9 cellular contexts compared by ENCODE assay signal in genomic region chr1:47444578-47445465, GRCh38. TPM values are rescaled to one million over a fixed set of nuclear protein-coding genes. Genes with fewer than 3 reads are reported as not detected.
DNase-seq lines count a peak whose midpoint lies in the region; ATAC-seq and TF ChIP-seq lines count a peak whose summit lies in the region.
"Had no signal": no experiment of that assay in that cellular context is flagged by ENCODE, and none has a peak within 500 bp of the region (broad histone marks: within the 10 kb centered on the region; RNA-seq: fewer than 3 reads in every experiment).

No MANE protein-coding gene starts in this region.

- ATAC-seq in effector memory CD8-positive, alpha-beta T cell (replicated peaks): peak; percentile 55

- TF ChIP-seq CTCF in neural progenitor cell (IDR thresholded peaks at IDR 0.05) (no peak), GM10248 (IDR thresholded peaks at IDR 0.05; ENCODE audit: control extremely low read depth, extremely low read depth, low read depth, missing control alignments) (no peak)

- CTCF ChIA-PET in CD8-positive, alpha-beta memory T cell (lab: Charles Lee): interaction anchor here (1.2 kb wide), 1 partner anchor 9 kb away, joined by 8 read pairs; no protein-coding TSS in a partner anchor
- CTCF ChIA-PET in GM10248 (lab: Yijun Ruan, JAX): interaction anchor here (0.9 to 1.1 kb wide), 2 partner anchors 8 to 13 kb away, joined by 3 to 4 read pairs; no protein-coding TSS in a partner anchor

- peaks cover 76% of the 10 kb centered on the region for H3K27me3 ChIP-seq in CD8-positive, alpha-beta memory T cell (ENCODE audit: insufficient read depth, low read length, poor library complexity, severe bottlenecking)
- peaks cover 100% of the 10 kb centered on the region for H3K27me3 ChIP-seq in neural progenitor cell

- POLR2A ChIA-PET in CD8-positive, alpha-beta memory T cell (lab: Charles Lee): no interaction called here
- POLR2A ChIA-PET in GM10248 (lab: Yijun Ruan, JAX): no interaction called here

- peaks cover 26% of the 10 kb centered on the region for H3F3A ChIP-seq in neural progenitor cell (ENCODE audit: low read depth)

- H3K4me1 ChIP-seq in CD8-positive, alpha-beta memory T cell (ENCODE audit: insufficient read depth, low read length): peaks cover 14% of the 10 kb centered on the region
- peaks cover 23% of the 10 kb centered on the region for H3K4me1 ChIP-seq in neural progenitor cell

- H3K4me1 Mint-ChIP-seq in CD8-positive, alpha-beta memory T cell: peaks cover 15 to 23% (median 18%) of the 10 kb centered on the region in 3 donors
- peaks cover 14 to 17% of the 10 kb centered on the region in 2 donors for H3K4me1 Mint-ChIP-seq in effector memory CD8-positive, alpha-beta T cell (ENCODE audit: low read depth in 2 of 2)
- H3K4me1 Mint-ChIP-seq in neural progenitor cell: peaks cover 20% of the 10 kb centered on the region

- peaks cover 96% of the 10 kb centered on the region for H4K20me1 ChIP-seq in neural progenitor cell (ENCODE audit: low read depth)

- H3K79me2 ChIP-seq in neural progenitor cell (ENCODE audit: low read depth): no peaks in the 10 kb centered on the region

- H3K27me3 Mint-ChIP-seq in CD8-positive, alpha-beta memory T cell: peaks cover 12 to 47% of the 10 kb centered on the region in 2 donors
- H3K27me3 Mint-ChIP-seq in effector memory CD8-positive, alpha-beta T cell: peaks cover 0 to 22% of the 10 kb centered on the region in 2 donors
- peaks cover 61% of the 10 kb centered on the region for H3K27me3 Mint-ChIP-seq in neural progenitor cell (ENCODE audit: insufficient read depth, low read depth)

- DNase-seq in CD8-positive, alpha-beta memory T cell: peak in 1 of 5 donors; percentile 26
- DNase-seq in RPMI8226 (peak; percentile 37), neural progenitor cell (ENCODE audit: low spot score) (peak; percentile 77), NCI-H2171 (lab: John Stamatoyannopoulos, UW) (no peak), NAMALWA (ENCODE audit: low spot score) (no peak), HPDE6-E6E7 (ENCODE audit: extremely low spot score) (no peak), GM10248 (ENCODE audit: extremely low spot score) (no peak)
- DNase-seq in effector memory CD8-positive, alpha-beta T cell: peak in 1 of 3 experiments; percentile 13

- no peaks in the 10 kb centered on the region for H3K9me3 ChIP-seq in CD8-positive, alpha-beta memory T cell (ENCODE audit: low read length)
- no peaks in the 10 kb centered on the region for H3K9me3 ChIP-seq in neural progenitor cell (ENCODE audit: low read depth)

- H2AFZ ChIP-seq in neural progenitor cell (replicated peaks): peak overlapping the region; percentile 27

- no peak overlapping the region for H3K4me3 ChIP-seq in CD8-positive, alpha-beta memory T cell (ENCODE audit: low read length)
- peak overlapping the region; percentile 32 for H3K4me3 ChIP-seq in neural progenitor cell

- no peaks in the 10 kb centered on the region for H3K36me3 Mint-ChIP-seq in CD8-positive, alpha-beta memory T cell
- H3K36me3 Mint-ChIP-seq in effector memory CD8-positive, alpha-beta T cell (ENCODE audit: insufficient read depth): peaks cover 12% of the 10 kb centered on the region
- H3K36me3 Mint-ChIP-seq in neural progenitor cell: no peaks in the 10 kb centered on the region

- no peaks in the 10 kb centered on the region for H3K36me3 ChIP-seq in CD8-positive, alpha-beta memory T cell (ENCODE audit: insufficient read depth, low read length)
- H3K36me3 ChIP-seq in neural progenitor cell: no peaks in the 10 kb centered on the region

- peak overlapping the region; percentile 21 to 76 (median 70) for H3K4me3 Mint-ChIP-seq in CD8-positive, alpha-beta memory T cell
- peak overlapping the region; percentile 72 to 76 for H3K4me3 Mint-ChIP-seq in effector memory CD8-positive, alpha-beta T cell
- H3K4me3 Mint-ChIP-seq in neural progenitor cell: peak overlapping the region; percentile 76

- H3K27ac Mint-ChIP-seq in CD8-positive, alpha-beta memory T cell: peak overlapping the region in 4 of 8 donors; percentile 38 to 71 (median 52)
- no peak overlapping the region for H3K27ac Mint-ChIP-seq in effector memory CD8-positive, alpha-beta T cell
- H3K27ac Mint-ChIP-seq in neural progenitor cell: no peak overlapping the region

- H3K4me2 ChIP-seq in neural progenitor cell: peak overlapping the region; percentile 71

- no peak overlapping the region for H3K9ac ChIP-seq in neural progenitor cell

- H3K27ac ChIP-seq in CD8-positive, alpha-beta memory T cell (ENCODE audit: low read depth, low read length): no peak overlapping the region
- no peak overlapping the region for H3K27ac ChIP-seq in neural progenitor cell

- H3K9me3 Mint-ChIP-seq in CD8-positive, alpha-beta memory T cell: peaks cover 0 to 4% (median 0%) of the 10 kb centered on the region in 5 donors
- H3K9me3 Mint-ChIP-seq in effector memory CD8-positive, alpha-beta T cell: no peaks in the 10 kb centered on the region
- peaks cover 2% of the 10 kb centered on the region for H3K9me3 Mint-ChIP-seq in neural progenitor cell

RNA-seq across cellular contexts. Expression of gene FOXD2, which starts 7.0 kb away (rescaled TPM):
- under 1 TPM; 0.18 to 0.22 TPM for total RNA-seq in CD8-positive, alpha-beta memory T cell
- 0.37 TPM for polyA plus RNA-seq in CD8-positive, alpha-beta memory T cell
- total RNA-seq in neural progenitor cell (ENCODE audit: low replicate concordance): 0.03 and 0.32 TPM in 2 replicates

RNA-seq across cellular contexts. Expression of gene FOXE3, which starts 28.7 kb away (rescaled TPM):
- total RNA-seq in CD8-positive, alpha-beta memory T cell: not detected
- polyA plus RNA-seq in CD8-positive, alpha-beta memory T cell: not detected
- total RNA-seq in neural progenitor cell (ENCODE audit: low replicate concordance): not detected in 2 replicates
- total RNA-seq: pulmonary artery endothelial cell had no signal

Comparison
In these comparisons a context has a peak if more than half of its experiments do, and no peak if none do; other contexts are left out.
1. DNase-seq: peak in RPMI8226 (single experiment) and neural progenitor cell (single experiment); none in NCI-H2171 (single experiment), NAMALWA (single experiment), HPDE6-E6E7 (single experiment) and GM10248 (single experiment).
2. Peak in every context shown above with its lines, with median percentiles within 50 percentile points of each other: H3K4me3 Mint-ChIP-seq.